23 cellular contexts compared by ENCODE assay signal in genomic region chr1:217465102-217465501, GRCh38.
"Had no signal": no experiment of that assay in that cellular context is flagged by ENCODE, and none has a peak within 500 bp of the region (broad histone marks: within the 10 kb centered on the region; RNA-seq: fewer than 3 reads in every experiment).

No MANE protein-coding gene starts in this region.

- H3K36me3 ChIP-seq: neural progenitor cell, neutrophil, right atrium auricular region, right lobe of liver, vagina had no signal

- H3K4me3 ChIP-seq: hepatocyte, left ventricle myocardium inferior, lung, neural progenitor cell, right atrium auricular region, right lobe of liver, smooth muscle cell, tibial nerve, vagina had no signal

- DNase-seq: left ventricle myocardium inferior; mesendoderm; naive B cell; natural killer cell; nephron progenitor cell; occipital lobe; right lobe of liver; stimulated activated CD4-positive, alpha-beta T cell treated with anti-CD3 and anti-CD28 coated beads, Interleukin-1b, Interleukin-23, amount 100 ng/mL, for 48 hours; stimulated activated CD4-positive, alpha-beta T cell treated with anti-CD3 and anti-CD28 coated beads, Interleukin-2, amount 100 ng/mL, for 48 hours; stimulated activated CD4-positive, alpha-beta T cell treated with anti-CD3 and anti-CD28 coated beads, Interleukin-4, amount 100 ng/mL, for 4 hours; stimulated activated CD8-positive, alpha-beta memory T cell treated with anti-CD3 and anti-CD28 coated beads, Interleukin-4, amount 100 ng/mL, for 48 hours; stimulated activated naive CD4-positive, alpha-beta T cell treated with Interleukin-2 at 50 U/mL for 16 hours; stimulated activated naive CD8-positive, alpha-beta T cell treated with anti-CD3 and anti-CD28 coated beads, Interleukin-15, amount 100 ng/mL, for 72 hours; substantia nigra had no signal

- H3K9me3 ChIP-seq: neutrophil had no signal

- H3K27ac ChIP-seq: hepatocyte, left ventricle myocardium inferior, neural progenitor cell, neutrophil, right atrium auricular region, right lobe of liver, tibial nerve, vagina had no signal

- H3K4me1 ChIP-seq: left ventricle myocardium inferior, neural progenitor cell, right atrium auricular region, right lobe of liver, tibial nerve, vagina had no signal

- ATAC-seq: natural killer cell; right lobe of liver; stimulated activated memory B cell treated with anti-CD40 and anti-IgM and Interleukin-4, amounts not matched to agents 10 μg/mL and 1 μg/mL and 100 μg/mL, for 72 hours; stimulated activated naive CD8-positive, alpha-beta T cell treated with anti-CD3 and anti-CD28 coated beads, Interleukin-15, amount 100 ng/mL, for 72 hours had no signal

- H3K9ac ChIP-seq: neural progenitor cell had no signal
